5 cellular contexts compared by ENCODE assay signal in the genomic region with DNA sequence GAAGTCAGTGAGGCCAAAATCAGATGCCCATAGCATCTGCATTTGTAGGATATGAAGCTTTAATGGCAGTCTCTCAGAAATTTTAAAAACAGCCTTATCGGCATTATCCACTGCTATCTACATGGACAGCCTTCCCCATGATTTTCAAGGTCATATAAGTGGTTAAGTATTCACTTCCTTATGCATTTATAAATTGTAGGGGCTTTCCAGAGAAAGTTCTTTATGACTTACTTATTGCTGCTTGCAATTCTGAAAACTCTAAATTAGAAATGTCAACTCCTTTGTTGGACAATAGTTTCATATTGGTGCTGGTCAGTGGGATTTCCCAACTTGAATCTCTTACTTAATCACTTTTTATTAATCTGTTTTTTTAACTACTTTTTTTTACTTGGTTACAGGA.
DNase-seq lines count a peak whose midpoint lies in the region; ATAC-seq, FAIRE-seq and TF ChIP-seq lines count a peak whose summit lies in the region.
"Not testable (repeated sequence)": the region's sequence is repeated elsewhere in the genome, so short reads cannot be mapped to it uniquely, and the experiment has no call there.

No MANE protein-coding gene starts in this region.

- CTCF ChIA-PET in GM12878 (lab: Yijun Ruan, JAX): not testable (repeated sequence)

- POLR2A ChIA-PET in GM12878 (lab: Charles Lee): not testable (repeated sequence)

- H3K79me2 ChIP-seq in OCI-LY3 (ENCODE audit: low read length); GM12878 (ENCODE audit: control insufficient read depth, insufficient read depth, low read length): not testable (repeated sequence)

- not testable (repeated sequence) for TF ChIP-seq EP300 in GM12878 (IDR thresholded peaks at IDR 0.05; ENCODE audit: borderline replicate concordance in 1 of 2, control insufficient read depth in 1 of 2, low read depth in 2 of 2, low read length in 2 of 2)

- DNase-seq in GM12878 (ENCODE audit: low read depth, low spot score): not testable (repeated sequence)

- not testable (repeated sequence) for H3K4me3 ChIP-seq in OCI-LY3 (ENCODE audit: low read length); GM12878

- intact Hi-C loops in GM12878 (cut with micrococcal nuclease; ENCODE audit: unreplicated experiment): not testable (repeated sequence)

- not testable (repeated sequence) for TF ChIP-seq RAD21 in GM12878 (IDR thresholded peaks at IDR 0.05; ENCODE audit: insufficient read depth, low read depth, low read length)

- H3K27ac ChIP-seq in OCI-LY3 (ENCODE audit: low read length); GM12878 (ENCODE audit: control insufficient read depth, insufficient read depth): not testable (repeated sequence)

- not testable (repeated sequence) for H3K36me3 ChIP-seq in OCI-LY3 (replicated peaks; ENCODE audit: low read depth, low read length); GM12878 (ENCODE audit: control insufficient read depth in 2 of 2, insufficient read depth in 2 of 2, low read length in 1 of 2)

- SMC1A ChIA-PET in GM12878 (lab: Charles Lee; ENCODE audit: uncharacterized antibody, unreplicated experiment): interaction anchor here (1.3 kb wide), 1 partner anchor 319 kb away, joined by 4 read pairs; no protein-coding TSS in a partner anchor

- TF ChIP-seq CTCF in OCI-LY3 (IDR thresholded peaks at IDR 0.05; ENCODE audit: low read depth, low read length); GM12878 (IDR thresholded peaks at IDR 0.05 in 2 of 3, conservative IDR thresholded peaks at IDR 0.05 in 1 of 3; ENCODE audit: control insufficient read depth in 2 of 3, extremely low read depth in 1 of 3, insufficient read depth in 1 of 3, low read depth in 3 of 3, low read length in 3 of 3): not testable (repeated sequence)

- peak; percentile 60 for ATAC-seq in GM18907 (IDR thresholded peaks at IDR 0.05; ENCODE audit: unreplicated experiment)
- ATAC-seq in HG02610 (IDR thresholded peaks at IDR 0.05; ENCODE audit: unreplicated experiment): peak; percentile 45
- peak; percentile 47 for ATAC-seq in HG02852 (IDR thresholded peaks at IDR 0.05; ENCODE audit: unreplicated experiment)
- peak; percentile 77 for ATAC-seq in GM12878

- not testable (repeated sequence) for H3K9ac ChIP-seq in OCI-LY3 (ENCODE audit: low read length); GM12878 (ENCODE audit: control insufficient read depth, insufficient read depth, low read length)

- RAD21 ChIA-PET in GM12878 (lab: Charles Lee; ENCODE audit: unreplicated experiment): interaction anchor here (2.0 kb wide), 1 partner anchor 318 kb away, joined by 11 read pairs; no protein-coding TSS in a partner anchor

- not testable (repeated sequence) for H4K20me1 ChIP-seq in OCI-LY3 (ENCODE audit: insufficient read depth, low read length); GM12878 (ENCODE audit: control insufficient read depth, insufficient read depth)

- H3K27me3 ChIP-seq in OCI-LY3 (ENCODE audit: low read depth, low read length); GM12878 (replicated peaks in 1 of 2; ENCODE audit: control insufficient read depth in 2 of 2, insufficient read depth in 2 of 2, low read length in 1 of 2): not testable (repeated sequence)

- not testable (repeated sequence) for H3K9me3 ChIP-seq in OCI-LY3 (ENCODE audit: insufficient read depth, low read length); GM12878 (replicated peaks; ENCODE audit: control insufficient read depth, insufficient read depth, low read length)

- 56% methylated on average over 1 of the region's 1 CpG for WGBS in GM12878 (ENCODE audit: insufficient coverage, insufficient replicate concordance, low lambda C conversion rate, missing lambda C conversion rate)

- peak overlapping the region; percentile 14; the same call in 1 of the 2 replicates for H3K4me2 ChIP-seq in OCI-LY3 (ENCODE audit: low read length)
- H3K4me2 ChIP-seq in GM12878 (ENCODE audit: control insufficient read depth, insufficient read depth): not testable (repeated sequence)

- FAIRE-seq in GM12878 (lab: Jason Lieb, UNC): not testable (repeated sequence)

- not testable (repeated sequence) for H3K4me1 ChIP-seq in OCI-LY3 (ENCODE audit: low read length); GM12878 (ENCODE audit: control insufficient read depth, insufficient read depth, low read length)

- not testable (repeated sequence) for BruUV-seq in GM12878 (replicated peaks; lab: Mats Ljungman, UMichigan)

- H2AFZ ChIP-seq in OCI-LY3 (ENCODE audit: low read depth, low read length); GM12878 (ENCODE audit: control insufficient read depth, low read depth, low read length): not testable (repeated sequence)

- TF ChIP-seq POLR2A in GM12878 (IDR thresholded peaks at IDR 0.05; ENCODE audit: low read depth, low read length): not testable (repeated sequence)

- in situ Hi-C loops in GM12878 (cut with MboI): not testable (repeated sequence)
